Comparison of ENCODE assay signal across 20 cellular contexts in genomic region chr3:108724101-108724500, GRCh38. TPM values are rescaled to one million over a fixed set of nuclear protein-coding genes. Genes with fewer than 3 reads are reported as not detected.
DNase-seq lines count a peak whose midpoint lies in the region; ATAC-seq, FAIRE-seq and TF ChIP-seq lines count a peak whose summit lies in the region.
"Had no signal": no experiment of that assay in that cellular context is flagged by ENCODE, and none has a peak within 500 bp of the region (broad histone marks: within the 10 kb centered on the region; RNA-seq: fewer than 3 reads in every experiment).

No MANE protein-coding gene starts in this region.

- FAIRE-seq in H1 (lab: Jason Lieb, UNC) = no peak
- no peak for FAIRE-seq in RCC 7860 (lab: Jason Lieb, UNC)
- FAIRE-seq: G401.6, GM19239, H54 had no signal

- no peaks in the 10 kb centered on the region for H3K36me3 Mint-ChIP-seq in GM23338 (ENCODE audit: low read depth)
- H3K36me3 Mint-ChIP-seq: CD4-positive, alpha-beta memory T cell had no signal

- no peak overlapping the region for H4K91ac ChIP-seq in H1 (replicated peaks; ENCODE audit: insufficient read length, low read length)

- no peaks in the 10 kb centered on the region; the same call in 1 of the 2 replicates for H3K23me2 ChIP-seq in H1 (ENCODE audit: low read depth, low read length)

- H2BK5ac ChIP-seq in H1 (ENCODE audit: low read depth, low read length) = no peak overlapping the region

- H3K36me3 ChIP-seq in A673 (ENCODE audit: insufficient read depth, low read length, poor library complexity, severe bottlenecking) (no peaks in the 10 kb centered on the region), GM23338 (ENCODE audit: insufficient read depth) (no peaks in the 10 kb centered on the region), OCI-LY7 (ENCODE audit: insufficient read depth, low read length) (no peaks in the 10 kb centered on the region), H1 (ENCODE audit: control insufficient read depth in 2 of 4, insufficient read depth in 4 of 4, low read length in 3 of 4) (no peaks in the 10 kb centered on the region)

- BruUV-seq in A673 (replicated peaks; lab: Mats Ljungman, UMichigan) (no TSS peak), OCI-LY7 (replicated peaks; lab: Mats Ljungman, UMichigan) (no TSS peak)

- no peak for TF ChIP-seq RAD21 in H1 (IDR thresholded peaks at IDR 0.05 in 1 of 2, conservative IDR thresholded peaks at IDR 0.05 in 1 of 2; ENCODE audit: low read depth in 2 of 2, low read length in 2 of 2)

- no peaks in the 10 kb centered on the region for H3F3A ChIP-seq in GM23338 (replicated peaks; ENCODE audit: low read depth)

- H3K27me3 ChIP-seq in A673 (replicated peaks; ENCODE audit: insufficient read depth, low read depth, low read length, poor library complexity) (no peaks in the 10 kb centered on the region), GM23338 (ENCODE audit: insufficient read depth) (no peaks in the 10 kb centered on the region), H1 (replicated peaks in 1 of 4; ENCODE audit: control insufficient read depth in 3 of 4, extremely low read depth in 1 of 4, insufficient read depth in 3 of 4, low read length in 3 of 4) (no peaks in the 10 kb centered on the region)

- H2BK120ac ChIP-seq in H1 (replicated peaks; ENCODE audit: low read depth, low read length) = no peak overlapping the region

- no peak overlapping the region for H3K27ac Mint-ChIP-seq in GM23338
- H3K27ac Mint-ChIP-seq: CD4-positive, alpha-beta memory T cell had no signal

- intact Hi-C loops in A673 (cut with micrococcal nuclease; ENCODE audit: unreplicated experiment) = no loop called here
- intact Hi-C loops in OCI-LY7 (cut with micrococcal nuclease; ENCODE audit: unreplicated experiment) = no loop called here

- H3K27ac ChIP-seq in A673 (ENCODE audit: low read depth, low read length, poor library complexity, severe bottlenecking) (peak overlapping the region; percentile 31), GM23338 (ENCODE audit: low read depth) (no peak overlapping the region), OCI-LY7 (ENCODE audit: low read depth, low read length, poor library complexity, severe bottlenecking) (no peak overlapping the region), H1 (ENCODE audit: low read depth, low read length) (no peak overlapping the region)
- H3K27ac ChIP-seq: C4-2B had no signal

- no peak overlapping the region for H2BK12ac ChIP-seq in H1 (ENCODE audit: low read depth, low read length)

- H2BK20ac ChIP-seq in H1 (ENCODE audit: low read length) = no peak overlapping the region

- H3K4ac ChIP-seq in H1 (replicated peaks; ENCODE audit: insufficient read length, low read depth, low read length) = no peak overlapping the region

- H4K8ac ChIP-seq in H1 (ENCODE audit: extremely low read depth, insufficient read depth, low read length) = no peak overlapping the region

- TF ChIP-seq CTCF in A673 (conservative IDR thresholded peaks at IDR 0.05; ENCODE audit: low read depth, low read length) (no peak), GM23338 (conservative IDR thresholded peaks at IDR 0.05; ENCODE audit: low read depth in 2 of 2) (no peak), OCI-LY7 (conservative IDR thresholded peaks at IDR 0.05; ENCODE audit: low read length) (no peak), H1 (IDR thresholded peaks at IDR 0.05; ENCODE audit: control extremely low read depth in 1 of 3, insufficient read depth in 1 of 3, low read depth in 1 of 3, low read length in 3 of 3) (no peak)

- WGBS in H1 (ENCODE audit: extremely low coverage in 1 of 2, insufficient coverage in 1 of 2, insufficient read length in 1 of 2, insufficient replicate concordance in 2 of 2, low coverage in 1 of 2, low lambda C conversion rate in 2 of 2, missing lambda C conversion rate in 1 of 2), 2 experiments = 87% methylated on average over 4 of the region's 4 CpGs; no CpG with 5 or more reads in 1 of the 2 experiments

- no peaks in the 10 kb centered on the region for H3K79me1 ChIP-seq in H1 (ENCODE audit: low read depth, low read length)

- H3K4me3 Mint-ChIP-seq in GM23338 = no peak overlapping the region
- H3K4me3 Mint-ChIP-seq: CD4-positive, alpha-beta memory T cell had no signal

- POLR2A ChIA-PET in A673 (lab: Charles Lee; ENCODE audit: low non-redundant PET) = no interaction called here
- POLR2A ChIA-PET in OCI-LY7 (lab: Charles Lee) = no interaction called here
- POLR2A ChIA-PET in H1 (lab: Charles Lee; ENCODE audit: partially characterized antibody) = no interaction called here

- H3K9me2 ChIP-seq in GM23338 (ENCODE audit: insufficient read depth) = peaks cover 18% of the 10 kb centered on the region
- no peaks in the 10 kb centered on the region for H3K9me2 ChIP-seq in OCI-LY7 (ENCODE audit: insufficient read depth, low read length)

- H3K4me1 Mint-ChIP-seq in GM23338 = no peaks in the 10 kb centered on the region

- H4K5ac ChIP-seq in H1 (ENCODE audit: insufficient read length, low read depth, low read length) = no peak overlapping the region

- ATAC-seq in GM23338 = no peak
- ATAC-seq: HCT116 had no signal

- no peak overlapping the region for H3K18ac ChIP-seq in H1 (ENCODE audit: extremely low read depth, low read length)

- CTCF ChIA-PET in A673 (lab: Charles Lee) (no interaction called here), OCI-LY7 (lab: Charles Lee; ENCODE audit: unreplicated experiment) (no interaction called here), H1 (lab: Charles Lee; ENCODE audit: partially characterized antibody) (no interaction called here)

- no peak overlapping the region for H3K4me3 ChIP-seq in A673 (ENCODE audit: low read depth, low read length, poor library complexity, severe bottlenecking)
- no peak overlapping the region for H3K4me3 ChIP-seq in GM23338
- H3K4me3 ChIP-seq in OCI-LY7 (ENCODE audit: low read depth, low read length, poor library complexity, severe bottlenecking) = no peak overlapping the region
- no peak overlapping the region for H3K4me3 ChIP-seq in H1 (ENCODE audit: extremely low read depth in 1 of 4, insufficient read depth in 2 of 4, low read depth in 3 of 4, low read length in 4 of 4)

- TF ChIP-seq POLR2A in H1 (IDR thresholded peaks at IDR 0.05; ENCODE audit: control extremely low read depth in 1 of 2, low read depth in 2 of 2, low read length in 2 of 2) = no peak

- H3K56ac ChIP-seq in H1 (replicated peaks; ENCODE audit: insufficient read length, low read depth, low read length) = no peak overlapping the region

- H3K9ac ChIP-seq in H1 (replicated peaks in 1 of 4; ENCODE audit: extremely low read depth in 1 of 4, low read depth in 3 of 4, low read length in 3 of 4) = no peak overlapping the region

- DNase-seq in A673 (ENCODE audit: low spot score) (peak; percentile 59), GM23338 (ENCODE audit: low spot score) (no peak), OCI-LY7 (ENCODE audit: low spot score) (no peak), H1 (ENCODE audit: low read depth in 1 of 2, low spot score in 2 of 2) (no peak), NCI-H2029 treated with DMSO at 0.1 percent for 48 hours (lab: John Stamatoyannopoulos, UW) (no peak), RCC 7860 (ENCODE audit: low spot score) (no peak), NCI-H1105 (lab: John Stamatoyannopoulos, UW) (no peak)
- DNase-seq in activated CD4-positive, alpha-beta T cell treated with anti-CD3 and anti-CD28 coated beads for 48 hours = no peak
- DNase-seq: 8988T; ACHN; CD4-positive, alpha-beta memory T cell; DMS153; DMS79 treated with DMSO at 0.1 percent for 48 hours; EL had no signal

- H3K27me3 Mint-ChIP-seq in GM23338 (ENCODE audit: insufficient read depth, low read depth, poor library complexity) = peaks cover 2% of the 10 kb centered on the region
- H3K27me3 Mint-ChIP-seq: CD4-positive, alpha-beta memory T cell had no signal

- H4K20me1 ChIP-seq in GM23338 (replicated peaks; ENCODE audit: insufficient read depth) (no peaks in the 10 kb centered on the region), OCI-LY7 (ENCODE audit: insufficient read depth, low read length) (no peaks in the 10 kb centered on the region), H1 (replicated peaks in 1 of 2; ENCODE audit: control insufficient read depth in 1 of 2, insufficient read depth in 2 of 2, low read length in 2 of 2) (no peaks in the 10 kb centered on the region)

- no peaks in the 10 kb centered on the region for H3K9me3 ChIP-seq in A673 (ENCODE audit: low read depth, low read length, poor library complexity, severe bottlenecking)
- no peaks in the 10 kb centered on the region for H3K9me3 ChIP-seq in OCI-LY7 (ENCODE audit: low read length)
- H3K9me3 ChIP-seq in H1 (ENCODE audit: insufficient read depth in 2 of 2, low read depth in 1 of 2, low read length in 1 of 2) = no peaks in the 10 kb centered on the region

- TF ChIP-seq EP300 in H1 (IDR thresholded peaks at IDR 0.05; ENCODE audit: borderline replicate concordance in 1 of 2, low read depth in 2 of 2, low read length in 2 of 2) = no peak

- peaks cover 21% of the 10 kb centered on the region for H3K4me1 ChIP-seq in A673 (ENCODE audit: insufficient read depth, low read length, poor library complexity, severe bottlenecking)
- no peaks in the 10 kb centered on the region for H3K4me1 ChIP-seq in GM23338 (ENCODE audit: insufficient read depth)
- H3K4me1 ChIP-seq in OCI-LY7 (ENCODE audit: insufficient read depth, low read length, poor library complexity, severe bottlenecking) = no peaks in the 10 kb centered on the region
- H3K4me1 ChIP-seq in H1 (replicated peaks in 1 of 4; ENCODE audit: control insufficient read depth in 3 of 4, insufficient read depth in 4 of 4, low read length in 3 of 4) = no peaks in the 10 kb centered on the region

- H3K14ac ChIP-seq in H1 (ENCODE audit: insufficient read length) = no peak overlapping the region

- no peak overlapping the region for H2AK5ac ChIP-seq in H1 (ENCODE audit: low read depth, low read length)

- no peaks in the 10 kb centered on the region for H3K79me2 ChIP-seq in GM23338 (replicated peaks; ENCODE audit: insufficient read depth)
- no peaks in the 10 kb centered on the region for H3K79me2 ChIP-seq in OCI-LY7 (ENCODE audit: insufficient read depth, low read depth, low read length)
- H3K79me2 ChIP-seq in H1 (ENCODE audit: control insufficient read depth in 1 of 2, insufficient read depth in 2 of 2, low read length in 2 of 2) = no peaks in the 10 kb centered on the region

- H2BK15ac ChIP-seq in H1 (ENCODE audit: low read length) = no peak overlapping the region

- H3K9me3 Mint-ChIP-seq in GM23338 = no peaks in the 10 kb centered on the region

- no peak overlapping the region for H3K23ac ChIP-seq in H1 (ENCODE audit: insufficient read length)

- H2AFZ ChIP-seq in GM23338 = peak overlapping the region; percentile 43
- H2AFZ ChIP-seq in OCI-LY7 (ENCODE audit: low read length) = 0 out of 2 replicates have a peak overlapping the region, but pooled peaks have one; percentile 43
- H2AFZ ChIP-seq in H1 (ENCODE audit: low read length) = peak overlapping the region; percentile 76; the same call in 1 of the 2 replicates

- H3K4me2 ChIP-seq in GM23338 = no peak overlapping the region
- no peak overlapping the region for H3K4me2 ChIP-seq in OCI-LY7 (ENCODE audit: low read length)
- H3K4me2 ChIP-seq in H1 (ENCODE audit: insufficient read depth in 1 of 2, low read depth in 2 of 2, low read length in 2 of 2) = no peak overlapping the region

RNA-seq across cellular contexts. Expression of gene RETNLB, which starts 33.1 kb away (rescaled TPM):
- total RNA-seq in A673 (2021) = not detected in 2 replicates
- total RNA-seq in GM23338 (2014; rRNA removed; shearing (Covaris generic)) = not detected in 2 replicates
- not detected in 2 replicates for polyA plus RNA-seq in GM23338 (2016; fragmentation: Nextera tagmentation; extraction: Ambion mirVana)
- not detected in 2 replicates for total RNA-seq in OCI-LY7 (2014; rRNA removed; shearing (Covaris generic))
- total RNA-seq in OCI-LY7 (2022) = not detected in 2 replicates
- not detected in 2 replicates for total RNA-seq in H1 (2021; fragmentation: NEBNext Ultra II Directional; extraction: Animal tissue kit (Norgen Biotek cat#: 25700))
- polyA plus RNA-seq in H1 (2011; rRNA removed) = not detected in 2 replicates
- not detected for polyA plus RNA-seq in H1 (2011; cell fraction: cytosol; rRNA removed)
- not detected for polyA plus RNA-seq in H1 (2011; cell fraction: nucleus; rRNA removed)
- polyA plus RNA-seq in H1 (2012, experiment 1 of 2) = not detected in 4 replicates
- polyA plus RNA-seq in H1 (2012, experiment 2 of 2) = not detected
- not detected for polyA plus RNA-seq in H1 (2013, experiment 1 of 2)
- not detected for polyA plus RNA-seq in H1 (2013, experiment 2 of 2)
- polyA minus RNA-seq in H1 (2011; rRNA and poly(A)+ RNA removed) = not detected in 2 replicates
- polyA minus RNA-seq in H1 (2011; cell fraction: cytosol; rRNA and poly(A)+ RNA removed) = not detected
- polyA minus RNA-seq in H1 (2011; cell fraction: nucleus; rRNA and poly(A)+ RNA removed) = not detected
- total RNA-seq: CD4-positive, alpha-beta memory T cell; HT1080 had no signal
- polyA plus RNA-seq: CD4-positive, alpha-beta memory T cell had no signal
